In the genomic region with DNA sequence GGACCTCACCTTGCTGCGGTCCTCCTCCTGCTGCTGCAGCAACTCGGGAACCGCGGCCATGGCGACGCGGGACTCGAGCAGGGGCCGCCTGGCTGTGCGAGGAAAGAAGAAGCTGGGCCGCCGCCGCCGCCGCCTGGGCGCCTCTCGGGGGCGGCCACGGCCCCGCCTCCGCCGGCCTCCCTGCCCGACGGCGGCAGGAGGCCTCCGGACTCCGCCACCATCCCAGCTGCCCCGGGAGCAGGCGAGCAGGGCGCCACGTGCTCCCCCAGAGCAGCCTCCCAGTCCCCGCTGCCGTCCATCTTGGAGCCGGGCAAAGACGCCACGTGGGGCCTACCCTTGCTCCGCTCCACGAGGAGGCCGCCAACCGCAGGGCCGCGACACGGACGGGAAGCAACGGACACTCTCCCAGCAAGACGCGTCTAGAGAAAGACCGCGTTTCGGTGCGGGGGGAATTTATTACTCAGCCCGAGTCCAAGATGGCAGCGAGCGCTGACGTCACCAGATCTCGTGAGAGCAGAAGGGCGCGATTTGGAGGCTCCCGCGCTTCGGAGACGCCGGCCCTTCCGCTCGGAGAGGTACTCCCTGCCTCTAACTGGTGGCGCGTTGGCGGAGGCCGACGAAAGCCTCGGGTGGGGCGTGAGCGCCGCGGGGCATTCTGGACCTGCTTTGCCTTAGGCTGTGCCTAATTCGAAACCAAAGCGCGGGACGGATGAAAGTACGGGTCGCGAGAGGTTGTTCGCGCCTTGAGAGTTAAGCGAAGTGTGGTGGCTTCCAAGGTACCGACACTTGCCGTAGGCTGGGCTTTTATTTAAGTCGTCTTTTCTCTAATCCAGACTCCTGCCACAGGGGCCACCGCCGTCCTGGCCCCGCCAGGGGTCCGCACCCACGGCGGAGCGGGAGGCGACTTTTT, we compare ENCODE assay signal across 1 cellular context.
TF ChIP-seq lines count a peak whose summit lies in the region.

A gene with protein sequence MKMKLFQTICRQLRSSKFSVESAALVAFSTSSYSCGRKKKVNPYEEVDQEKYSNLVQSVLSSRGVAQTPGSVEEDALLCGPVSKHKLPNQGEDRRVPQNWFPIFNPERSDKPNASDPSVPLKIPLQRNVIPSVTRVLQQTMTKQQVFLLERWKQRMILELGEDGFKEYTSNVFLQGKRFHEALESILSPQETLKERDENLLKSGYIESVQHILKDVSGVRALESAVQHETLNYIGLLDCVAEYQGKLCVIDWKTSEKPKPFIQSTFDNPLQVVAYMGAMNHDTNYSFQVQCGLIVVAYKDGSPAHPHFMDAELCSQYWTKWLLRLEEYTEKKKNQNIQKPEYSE (plus strand): TSS at position 653 of the 910 bp plus-strand sequence. CDS start 842 bp downstream, outside the sequence.
A gene (minus strand): TSS at position 429 of the 910 bp plus-strand sequence. CDS start 369 bp downstream, at position 60.

TF ChIP-seq in HepG2, 621 proteins besides CTCF, POLR2A, EP300 and RAD21 (continued from another document and continues in another):
- TF ChIP-seq, protein P1, sequence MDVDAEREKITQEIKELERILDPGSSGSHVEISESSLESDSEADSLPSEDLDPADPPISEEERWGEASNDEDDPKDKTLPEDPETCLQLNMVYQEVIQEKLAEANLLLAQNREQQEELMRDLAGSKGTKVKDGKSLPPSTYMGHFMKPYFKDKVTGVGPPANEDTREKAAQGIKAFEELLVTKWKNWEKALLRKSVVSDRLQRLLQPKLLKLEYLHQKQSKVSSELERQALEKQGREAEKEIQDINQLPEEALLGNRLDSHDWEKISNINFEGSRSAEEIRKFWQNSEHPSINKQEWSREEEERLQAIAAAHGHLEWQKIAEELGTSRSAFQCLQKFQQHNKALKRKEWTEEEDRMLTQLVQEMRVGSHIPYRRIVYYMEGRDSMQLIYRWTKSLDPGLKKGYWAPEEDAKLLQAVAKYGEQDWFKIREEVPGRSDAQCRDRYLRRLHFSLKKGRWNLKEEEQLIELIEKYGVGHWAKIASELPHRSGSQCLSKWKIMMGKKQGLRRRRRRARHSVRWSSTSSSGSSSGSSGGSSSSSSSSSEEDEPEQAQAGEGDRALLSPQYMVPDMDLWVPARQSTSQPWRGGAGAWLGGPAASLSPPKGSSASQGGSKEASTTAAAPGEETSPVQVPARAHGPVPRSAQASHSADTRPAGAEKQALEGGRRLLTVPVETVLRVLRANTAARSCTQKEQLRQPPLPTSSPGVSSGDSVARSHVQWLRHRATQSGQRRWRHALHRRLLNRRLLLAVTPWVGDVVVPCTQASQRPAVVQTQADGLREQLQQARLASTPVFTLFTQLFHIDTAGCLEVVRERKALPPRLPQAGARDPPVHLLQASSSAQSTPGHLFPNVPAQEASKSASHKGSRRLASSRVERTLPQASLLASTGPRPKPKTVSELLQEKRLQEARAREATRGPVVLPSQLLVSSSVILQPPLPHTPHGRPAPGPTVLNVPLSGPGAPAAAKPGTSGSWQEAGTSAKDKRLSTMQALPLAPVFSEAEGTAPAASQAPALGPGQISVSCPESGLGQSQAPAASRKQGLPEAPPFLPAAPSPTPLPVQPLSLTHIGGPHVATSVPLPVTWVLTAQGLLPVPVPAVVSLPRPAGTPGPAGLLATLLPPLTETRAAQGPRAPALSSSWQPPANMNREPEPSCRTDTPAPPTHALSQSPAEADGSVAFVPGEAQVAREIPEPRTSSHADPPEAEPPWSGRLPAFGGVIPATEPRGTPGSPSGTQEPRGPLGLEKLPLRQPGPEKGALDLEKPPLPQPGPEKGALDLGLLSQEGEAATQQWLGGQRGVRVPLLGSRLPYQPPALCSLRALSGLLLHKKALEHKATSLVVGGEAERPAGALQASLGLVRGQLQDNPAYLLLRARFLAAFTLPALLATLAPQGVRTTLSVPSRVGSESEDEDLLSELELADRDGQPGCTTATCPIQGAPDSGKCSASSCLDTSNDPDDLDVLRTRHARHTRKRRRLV (CRISPR knock-in tag; IDR thresholded peaks at IDR 0.05): peak; percentile 97
- TF ChIP-seq HDAC1 (CRISPR knock-in tag; IDR thresholded peaks at IDR 0.05) (peak; percentile 89), ZNF234 (CRISPR knock-in tag; conservative IDR thresholded peaks at IDR 0.05) (peak; percentile 93; the same call in 1 of the 2 replicates), ZNF430 (CRISPR knock-in tag; IDR thresholded peaks at IDR 0.05) (peak; percentile 99), ZNF343 (CRISPR knock-in tag; IDR thresholded peaks at IDR 0.05) (peak; percentile 54; the same call in 1 of the 2 replicates), ZNF101 (CRISPR knock-in tag; IDR thresholded peaks at IDR 0.05; ENCODE audit: borderline replicate concordance, low read depth) (0 out of 2 replicates have a peak, but pooled peaks have one; percentile 1), SRF (IDR thresholded peaks at IDR 0.05; ENCODE audit: low read depth, low read length) (no peak; the same call in none of the 2 replicates), PHB2 (IDR thresholded peaks at IDR 0.05; ENCODE audit: partially characterized antibody) (no peak), ZNF766 (CRISPR knock-in tag; IDR thresholded peaks at IDR 0.05; ENCODE audit: borderline replicate concordance) (no peak), REL (CRISPR knock-in tag; conservative IDR thresholded peaks at IDR 0.05) (peak; percentile 99), ZNF644 (CRISPR knock-in tag; IDR thresholded peaks at IDR 0.05; ENCODE audit: low read depth) (no peak; the same call in 1 of the 2 replicates), KDM3A (CRISPR knock-in tag; IDR thresholded peaks at IDR 0.05; ENCODE audit: low read depth) (peak; percentile 89), MED8 (CRISPR knock-in tag; IDR thresholded peaks at IDR 0.05; ENCODE audit: insufficient replicate concordance) (peak; percentile 98), BHLHE40 (IDR thresholded peaks at IDR 0.05; ENCODE audit: low read length) (peak; percentile 64), HHEX (CRISPR knock-in tag; IDR thresholded peaks at IDR 0.05) (peak; percentile 54; the same call in 1 of the 2 replicates), SOX13 (IDR thresholded peaks at IDR 0.05) (peak; percentile 67; the same call in 1 of the 2 replicates), SOX13 (CRISPR knock-in tag; conservative IDR thresholded peaks at IDR 0.05 in 1 of 2, IDR thresholded peaks at IDR 0.05 in 1 of 2) (peak in 1 of 2 experiments; percentile 62; a peak in 2 of 4 replicates), PRPF4 (IDR thresholded peaks at IDR 0.05; ENCODE audit: low read depth, low read length, poor library complexity, severe bottlenecking) (no peak), ZMYM4 (CRISPR knock-in tag; IDR thresholded peaks at IDR 0.05) (peak; percentile 99), ZSCAN22 (CRISPR knock-in tag; IDR thresholded peaks at IDR 0.05) (peak; percentile 94), ZFP36 (IDR thresholded peaks at IDR 0.05; ENCODE audit: borderline replicate concordance, low read depth, low read length, partially characterized antibody) (peak; percentile 47)
- TF ChIP-seq, protein P2, sequence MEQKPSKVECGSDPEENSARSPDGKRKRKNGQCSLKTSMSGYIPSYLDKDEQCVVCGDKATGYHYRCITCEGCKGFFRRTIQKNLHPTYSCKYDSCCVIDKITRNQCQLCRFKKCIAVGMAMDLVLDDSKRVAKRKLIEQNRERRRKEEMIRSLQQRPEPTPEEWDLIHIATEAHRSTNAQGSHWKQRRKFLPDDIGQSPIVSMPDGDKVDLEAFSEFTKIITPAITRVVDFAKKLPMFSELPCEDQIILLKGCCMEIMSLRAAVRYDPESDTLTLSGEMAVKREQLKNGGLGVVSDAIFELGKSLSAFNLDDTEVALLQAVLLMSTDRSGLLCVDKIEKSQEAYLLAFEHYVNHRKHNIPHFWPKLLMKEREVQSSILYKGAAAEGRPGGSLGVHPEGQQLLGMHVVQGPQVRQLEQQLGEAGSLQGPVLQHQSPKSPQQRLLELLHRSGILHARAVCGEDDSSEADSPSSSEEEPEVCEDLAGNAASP (CRISPR knock-in tag; IDR thresholded peaks at IDR 0.05; ENCODE audit: borderline replicate concordance): peak; percentile 71
- TF ChIP-seq, protein P3, sequence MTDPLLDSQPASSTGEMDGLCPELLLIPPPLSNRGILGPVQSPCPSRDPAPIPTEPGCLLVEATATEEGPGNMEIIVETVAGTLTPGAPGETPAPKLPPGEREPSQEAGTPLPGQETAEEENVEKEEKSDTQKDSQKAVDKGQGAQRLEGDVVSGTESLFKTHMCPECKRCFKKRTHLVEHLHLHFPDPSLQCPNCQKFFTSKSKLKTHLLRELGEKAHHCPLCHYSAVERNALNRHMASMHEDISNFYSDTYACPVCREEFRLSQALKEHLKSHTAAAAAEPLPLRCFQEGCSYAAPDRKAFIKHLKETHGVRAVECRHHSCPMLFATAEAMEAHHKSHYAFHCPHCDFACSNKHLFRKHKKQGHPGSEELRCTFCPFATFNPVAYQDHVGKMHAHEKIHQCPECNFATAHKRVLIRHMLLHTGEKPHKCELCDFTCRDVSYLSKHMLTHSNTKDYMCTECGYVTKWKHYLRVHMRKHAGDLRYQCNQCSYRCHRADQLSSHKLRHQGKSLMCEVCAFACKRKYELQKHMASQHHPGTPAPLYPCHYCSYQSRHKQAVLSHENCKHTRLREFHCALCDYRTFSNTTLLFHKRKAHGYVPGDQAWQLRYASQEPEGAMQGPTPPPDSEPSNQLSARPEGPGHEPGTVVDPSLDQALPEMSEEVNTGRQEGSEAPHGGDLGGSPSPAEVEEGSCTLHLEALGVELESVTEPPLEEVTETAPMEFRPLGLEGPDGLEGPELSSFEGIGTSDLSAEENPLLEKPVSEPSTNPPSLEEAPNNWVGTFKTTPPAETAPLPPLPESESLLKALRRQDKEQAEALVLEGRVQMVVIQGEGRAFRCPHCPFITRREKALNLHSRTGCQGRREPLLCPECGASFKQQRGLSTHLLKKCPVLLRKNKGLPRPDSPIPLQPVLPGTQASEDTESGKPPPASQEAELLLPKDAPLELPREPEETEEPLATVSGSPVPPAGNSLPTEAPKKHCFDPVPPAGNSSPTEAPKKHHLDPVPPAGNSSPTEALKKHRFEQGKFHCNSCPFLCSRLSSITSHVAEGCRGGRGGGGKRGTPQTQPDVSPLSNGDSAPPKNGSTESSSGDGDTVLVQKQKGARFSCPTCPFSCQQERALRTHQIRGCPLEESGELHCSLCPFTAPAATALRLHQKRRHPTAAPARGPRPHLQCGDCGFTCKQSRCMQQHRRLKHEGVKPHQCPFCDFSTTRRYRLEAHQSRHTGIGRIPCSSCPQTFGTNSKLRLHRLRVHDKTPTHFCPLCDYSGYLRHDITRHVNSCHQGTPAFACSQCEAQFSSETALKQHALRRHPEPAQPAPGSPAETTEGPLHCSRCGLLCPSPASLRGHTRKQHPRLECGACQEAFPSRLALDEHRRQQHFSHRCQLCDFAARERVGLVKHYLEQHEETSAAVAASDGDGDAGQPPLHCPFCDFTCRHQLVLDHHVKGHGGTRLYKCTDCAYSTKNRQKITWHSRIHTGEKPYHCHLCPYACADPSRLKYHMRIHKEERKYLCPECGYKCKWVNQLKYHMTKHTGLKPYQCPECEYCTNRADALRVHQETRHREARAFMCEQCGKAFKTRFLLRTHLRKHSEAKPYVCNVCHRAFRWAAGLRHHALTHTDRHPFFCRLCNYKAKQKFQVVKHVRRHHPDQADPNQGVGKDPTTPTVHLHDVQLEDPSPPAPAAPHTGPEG (CRISPR knock-in tag; IDR thresholded peaks at IDR 0.05): peak; percentile 90
- TF ChIP-seq, protein P4, sequence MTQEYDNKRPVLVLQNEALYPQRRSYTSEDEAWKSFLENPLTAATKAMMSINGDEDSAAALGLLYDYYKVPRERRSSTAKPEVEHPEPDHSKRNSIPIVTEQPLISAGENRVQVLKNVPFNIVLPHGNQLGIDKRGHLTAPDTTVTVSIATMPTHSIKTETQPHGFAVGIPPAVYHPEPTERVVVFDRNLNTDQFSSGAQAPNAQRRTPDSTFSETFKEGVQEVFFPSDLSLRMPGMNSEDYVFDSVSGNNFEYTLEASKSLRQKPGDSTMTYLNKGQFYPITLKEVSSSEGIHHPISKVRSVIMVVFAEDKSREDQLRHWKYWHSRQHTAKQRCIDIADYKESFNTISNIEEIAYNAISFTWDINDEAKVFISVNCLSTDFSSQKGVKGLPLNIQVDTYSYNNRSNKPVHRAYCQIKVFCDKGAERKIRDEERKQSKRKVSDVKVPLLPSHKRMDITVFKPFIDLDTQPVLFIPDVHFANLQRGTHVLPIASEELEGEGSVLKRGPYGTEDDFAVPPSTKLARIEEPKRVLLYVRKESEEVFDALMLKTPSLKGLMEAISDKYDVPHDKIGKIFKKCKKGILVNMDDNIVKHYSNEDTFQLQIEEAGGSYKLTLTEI (CRISPR knock-in tag; conservative IDR thresholded peaks at IDR 0.05): peak; percentile 93
- TF ChIP-seq, protein P5, sequence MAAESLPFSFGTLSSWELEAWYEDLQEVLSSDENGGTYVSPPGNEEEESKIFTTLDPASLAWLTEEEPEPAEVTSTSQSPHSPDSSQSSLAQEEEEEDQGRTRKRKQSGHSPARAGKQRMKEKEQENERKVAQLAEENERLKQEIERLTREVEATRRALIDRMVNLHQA (CRISPR knock-in tag; IDR thresholded peaks at IDR 0.05): 0 out of 2 replicates have a peak, but pooled peaks have one; percentile 33
- TF ChIP-seq, protein P6, sequence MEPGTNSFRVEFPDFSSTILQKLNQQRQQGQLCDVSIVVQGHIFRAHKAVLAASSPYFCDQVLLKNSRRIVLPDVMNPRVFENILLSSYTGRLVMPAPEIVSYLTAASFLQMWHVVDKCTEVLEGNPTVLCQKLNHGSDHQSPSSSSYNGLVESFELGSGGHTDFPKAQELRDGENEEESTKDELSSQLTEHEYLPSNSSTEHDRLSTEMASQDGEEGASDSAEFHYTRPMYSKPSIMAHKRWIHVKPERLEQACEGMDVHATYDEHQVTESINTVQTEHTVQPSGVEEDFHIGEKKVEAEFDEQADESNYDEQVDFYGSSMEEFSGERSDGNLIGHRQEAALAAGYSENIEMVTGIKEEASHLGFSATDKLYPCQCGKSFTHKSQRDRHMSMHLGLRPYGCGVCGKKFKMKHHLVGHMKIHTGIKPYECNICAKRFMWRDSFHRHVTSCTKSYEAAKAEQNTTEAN (CRISPR knock-in tag; conservative IDR thresholded peaks at IDR 0.05): no peak; the same call in none of the 2 replicates
- TF ChIP-seq, protein P7, sequence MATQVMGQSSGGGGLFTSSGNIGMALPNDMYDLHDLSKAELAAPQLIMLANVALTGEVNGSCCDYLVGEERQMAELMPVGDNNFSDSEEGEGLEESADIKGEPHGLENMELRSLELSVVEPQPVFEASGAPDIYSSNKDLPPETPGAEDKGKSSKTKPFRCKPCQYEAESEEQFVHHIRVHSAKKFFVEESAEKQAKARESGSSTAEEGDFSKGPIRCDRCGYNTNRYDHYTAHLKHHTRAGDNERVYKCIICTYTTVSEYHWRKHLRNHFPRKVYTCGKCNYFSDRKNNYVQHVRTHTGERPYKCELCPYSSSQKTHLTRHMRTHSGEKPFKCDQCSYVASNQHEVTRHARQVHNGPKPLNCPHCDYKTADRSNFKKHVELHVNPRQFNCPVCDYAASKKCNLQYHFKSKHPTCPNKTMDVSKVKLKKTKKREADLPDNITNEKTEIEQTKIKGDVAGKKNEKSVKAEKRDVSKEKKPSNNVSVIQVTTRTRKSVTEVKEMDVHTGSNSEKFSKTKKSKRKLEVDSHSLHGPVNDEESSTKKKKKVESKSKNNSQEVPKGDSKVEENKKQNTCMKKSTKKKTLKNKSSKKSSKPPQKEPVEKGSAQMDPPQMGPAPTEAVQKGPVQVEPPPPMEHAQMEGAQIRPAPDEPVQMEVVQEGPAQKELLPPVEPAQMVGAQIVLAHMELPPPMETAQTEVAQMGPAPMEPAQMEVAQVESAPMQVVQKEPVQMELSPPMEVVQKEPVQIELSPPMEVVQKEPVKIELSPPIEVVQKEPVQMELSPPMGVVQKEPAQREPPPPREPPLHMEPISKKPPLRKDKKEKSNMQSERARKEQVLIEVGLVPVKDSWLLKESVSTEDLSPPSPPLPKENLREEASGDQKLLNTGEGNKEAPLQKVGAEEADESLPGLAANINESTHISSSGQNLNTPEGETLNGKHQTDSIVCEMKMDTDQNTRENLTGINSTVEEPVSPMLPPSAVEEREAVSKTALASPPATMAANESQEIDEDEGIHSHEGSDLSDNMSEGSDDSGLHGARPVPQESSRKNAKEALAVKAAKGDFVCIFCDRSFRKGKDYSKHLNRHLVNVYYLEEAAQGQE (IDR thresholded peaks at IDR 0.05; ENCODE audit: borderline replicate concordance in 1 of 2, low read depth in 1 of 2, low read length in 2 of 2): peak in 1 of 2 experiments; percentile 60; a peak in 2 of 4 replicates
